9 cellular contexts compared by ENCODE assay signal in genomic region chr13:35994131-35994966, GRCh38.
DNase-seq lines count a peak whose midpoint lies in the region; ATAC-seq and TF ChIP-seq lines count a peak whose summit lies in the region.
"Had no signal": no experiment of that assay in that cellular context is flagged by ENCODE, and none has a peak within 500 bp of the region (broad histone marks: within the 10 kb centered on the region; RNA-seq: fewer than 3 reads in every experiment).

No MANE protein-coding gene starts in this region.

- H3K36me3 Mint-ChIP-seq in osteocyte (ENCODE audit: unreplicated experiment) = no peaks in the 10 kb centered on the region
- H3K36me3 Mint-ChIP-seq in glutamatergic neuron (ENCODE audit: unreplicated experiment) = no peaks in the 10 kb centered on the region

- ATAC-seq in GM18909 (IDR thresholded peaks at IDR 0.05; ENCODE audit: poor library complexity, unreplicated experiment) (no peak), HG03460 (IDR thresholded peaks at IDR 0.05; ENCODE audit: unreplicated experiment) (no peak)

- no peak for TF ChIP-seq CTCF in osteocyte (IDR thresholded peaks at IDR 0.05)
- no peak for TF ChIP-seq CTCF in glutamatergic neuron (IDR thresholded peaks at IDR 0.05; ENCODE audit: partially characterized antibody, unreplicated experiment)

- H3K9me3 Mint-ChIP-seq in osteocyte (ENCODE audit: unreplicated experiment) (no peaks in the 10 kb centered on the region), glutamatergic neuron (ENCODE audit: unreplicated experiment) (peaks cover 2% of the 10 kb centered on the region)

- peaks cover 31% of the 10 kb centered on the region for H3K27me3 Mint-ChIP-seq in osteocyte (ENCODE audit: unreplicated experiment)
- H3K27me3 Mint-ChIP-seq in glutamatergic neuron (ENCODE audit: unreplicated experiment) = peaks cover under 1% of the 10 kb centered on the region

- peaks cover 23% of the 10 kb centered on the region for H3K4me1 Mint-ChIP-seq in osteocyte (ENCODE audit: unreplicated experiment)
- H3K4me1 Mint-ChIP-seq in glutamatergic neuron (ENCODE audit: low read depth, unreplicated experiment) = no peaks in the 10 kb centered on the region

- DNase-seq in EH (ENCODE audit: low read depth) (peak; percentile 95), NCI-H460 (ENCODE audit: extremely low read depth, low read depth) (peak; percentile 9), dedifferentiated amniotic fluid mesenchymal stem cell (ENCODE audit: extremely low spot score) (peak; percentile 99), osteocyte (ENCODE audit: extremely low spot score, unreplicated experiment) (no peak), glutamatergic neuron (no peak), epidermal melanocyte (ENCODE audit: insufficient read length, low spot score) (no peak)
- DNase-seq: stomach had no signal

- H3K27ac Mint-ChIP-seq in osteocyte (ENCODE audit: unreplicated experiment) = peak overlapping the region; percentile 70
- H3K27ac Mint-ChIP-seq in glutamatergic neuron (ENCODE audit: unreplicated experiment) = no peak overlapping the region

- H3K4me3 Mint-ChIP-seq in osteocyte (ENCODE audit: unreplicated experiment) = no peak overlapping the region
- no peak overlapping the region for H3K4me3 Mint-ChIP-seq in glutamatergic neuron (ENCODE audit: unreplicated experiment)

Comparison
In these comparisons a context has a peak if more than half of its experiments do, and no peak if none do; other contexts are left out.
1. DNase-seq: peak in EH (single experiment), NCI-H460 (single experiment) and dedifferentiated amniotic fluid mesenchymal stem cell (single experiment); none in osteocyte (single experiment), glutamatergic neuron (single experiment) and epidermal melanocyte (single experiment).